In genomic region chr21:44856131-44856530, GRCh38 we compare ENCODE assay signal across 26 cellular contexts. TPM values are rescaled to one million over a fixed set of nuclear protein-coding genes. Genes with fewer than 3 reads are reported as not detected.
DNase-seq lines count a peak whose midpoint lies in the region; ATAC-seq, FAIRE-seq and TF ChIP-seq lines count a peak whose summit lies in the region.
"Had no signal": no experiment of that assay in that cellular context is flagged by ENCODE, and none has a peak within 500 bp of the region (broad histone marks: within the 10 kb centered on the region; RNA-seq: fewer than 3 reads in every experiment).

No MANE protein-coding gene starts in this region.

- intact Hi-C loops in natural killer cell (cut with micrococcal nuclease), result no loop called here

- no peak for ATAC-seq in natural killer cell
- no peak for ATAC-seq in natural killer cell treated with Interleukin-12 subunit alpha and Interleukin-12 subunit beta and Interleukin-15 and Interleukin-18, amount 100 ng/mL, for 72 hours
- no peak for ATAC-seq in HG03457 (IDR thresholded peaks at IDR 0.05; ENCODE audit: unreplicated experiment)
- ATAC-seq in HG03175 (IDR thresholded peaks at IDR 0.05; ENCODE audit: unreplicated experiment), result no peak
- ATAC-seq: activated CD4-positive, alpha-beta T cell treated with anti-CD3 and anti-CD28 coated beads for 36 hours; activated CD8-positive, alpha-beta T cell treated with anti-CD3 and anti-CD28 coated beads, Interleukin-2, amount 10 ng/mL, durations not matched to agents 7 days and 5 days; effector memory CD8-positive, alpha-beta T cell; lower lobe of right lung; naive thymus-derived CD8-positive, alpha-beta T cell; stimulated activated naive CD8-positive, alpha-beta T cell treated with anti-CD3 and anti-CD28 coated beads, Interleukin-15, amount 100 ng/mL, for 72 hours had no signal

- H3K9me3 Mint-ChIP-seq in natural killer cell, result no peaks in the 10 kb centered on the region
- no peaks in the 10 kb centered on the region for H3K9me3 Mint-ChIP-seq in natural killer cell treated with Interleukin-12 subunit alpha and Interleukin-12 subunit beta and Interleukin-15 and Interleukin-18, amount 100 ng/mL, for 72 hours
- H3K9me3 Mint-ChIP-seq in endothelial cell (ENCODE audit: unreplicated experiment), result no peaks in the 10 kb centered on the region
- H3K9me3 Mint-ChIP-seq in osteocyte (ENCODE audit: unreplicated experiment), result no peaks in the 10 kb centered on the region
- H3K9me3 Mint-ChIP-seq: effector memory CD8-positive, alpha-beta T cell; H9; naive thymus-derived CD8-positive, alpha-beta T cell; stimulated activated naive CD8-positive, alpha-beta T cell treated with anti-CD3 and anti-CD28 coated beads, Interleukin-15, amount 100 ng/mL, for 72 hours had no signal

- H3K27me3 Mint-ChIP-seq in natural killer cell (ENCODE audit: low read depth in 2 of 2), result no peaks in the 10 kb centered on the region
- H3K27me3 Mint-ChIP-seq in natural killer cell treated with Interleukin-12 subunit alpha and Interleukin-12 subunit beta and Interleukin-15 and Interleukin-18, amount 100 ng/mL, for 72 hours, result no peaks in the 10 kb centered on the region
- H3K27me3 Mint-ChIP-seq in endothelial cell (ENCODE audit: unreplicated experiment), result no peaks in the 10 kb centered on the region
- H3K27me3 Mint-ChIP-seq in osteocyte (ENCODE audit: unreplicated experiment), result no peaks in the 10 kb centered on the region
- H3K27me3 Mint-ChIP-seq: activated CD4-positive, alpha-beta T cell treated with anti-CD3 and anti-CD28 coated beads for 36 hours; effector memory CD8-positive, alpha-beta T cell; naive thymus-derived CD8-positive, alpha-beta T cell; stimulated activated naive CD8-positive, alpha-beta T cell treated with anti-CD3 and anti-CD28 coated beads, Interleukin-15, amount 100 ng/mL, for 72 hours had no signal

- FAIRE-seq in frontal cortex (lab: Jason Lieb, UNC), result no peak
- FAIRE-seq: G401.6, small intestine had no signal

- no peak for DNase-seq in natural killer cell
- DNase-seq in natural killer cell treated with Interleukin-12 subunit alpha and Interleukin-12 subunit beta and Interleukin-15 and Interleukin-18, amount 100 ng/mL, for 72 hours (ENCODE audit: low spot score), result no peak
- no peak for DNase-seq in endothelial cell (ENCODE audit: low spot score)
- no peak for DNase-seq in osteocyte (ENCODE audit: extremely low spot score, unreplicated experiment)
- no peak for DNase-seq in frontal cortex (ENCODE audit: low spot score in 2 of 2)
- DNase-seq: activated CD4-positive, alpha-beta T cell treated with anti-CD3 and anti-CD28 coated beads for 36 hours; activated CD8-positive, alpha-beta T cell treated with anti-CD3 and anti-CD28 coated beads, Interleukin-2, amount 10 ng/mL, durations not matched to agents 7 days and 5 days; activated effector memory CD4-positive, alpha-beta T cell treated with Interleukin-2 at 50 U/mL for 16 hours; Calu3; cortex of kidney; DMS79; effector memory CD8-positive, alpha-beta T cell; H9; kidney glomerular epithelial cell; lower lobe of right lung; naive thymus-derived CD8-positive, alpha-beta T cell; NCI-H1694; NCI-H510A; retina; small intestine; stimulated activated CD4-positive, alpha-beta T cell treated with anti-CD3 and anti-CD28 coated beads, Interleukin-2, amount 100 ng/mL, for 24 hours; stimulated activated naive CD8-positive, alpha-beta T cell treated with anti-CD3 and anti-CD28 coated beads, Interleukin-15, amount 100 ng/mL, for 72 hours; T-helper 9 cell had no signal

- peak overlapping the region; percentile 31 for H3K4me3 Mint-ChIP-seq in natural killer cell
- no peak overlapping the region for H3K4me3 Mint-ChIP-seq in natural killer cell treated with Interleukin-12 subunit alpha and Interleukin-12 subunit beta and Interleukin-15 and Interleukin-18, amount 100 ng/mL, for 72 hours
- peak overlapping the region; percentile 65 for H3K4me3 Mint-ChIP-seq in endothelial cell (ENCODE audit: unreplicated experiment)
- no peak overlapping the region for H3K4me3 Mint-ChIP-seq in osteocyte (ENCODE audit: unreplicated experiment)
- H3K4me3 Mint-ChIP-seq: activated CD4-positive, alpha-beta T cell treated with anti-CD3 and anti-CD28 coated beads for 36 hours; activated CD8-positive, alpha-beta T cell treated with anti-CD3 and anti-CD28 coated beads, Interleukin-2, amount 10 ng/mL, durations not matched to agents 7 days and 5 days; effector memory CD8-positive, alpha-beta T cell; H9; naive thymus-derived CD8-positive, alpha-beta T cell; stimulated activated naive CD8-positive, alpha-beta T cell treated with anti-CD3 and anti-CD28 coated beads, Interleukin-15, amount 100 ng/mL, for 72 hours had no signal

- TF ChIP-seq CTCF in natural killer cell (IDR thresholded peaks at IDR 0.05) (no peak), endothelial cell (IDR thresholded peaks at IDR 0.05; ENCODE audit: unreplicated experiment) (no peak), osteocyte (IDR thresholded peaks at IDR 0.05) (no peak)

- peaks cover 40 to 47% of the 10 kb centered on the region in 2 donors for H3K4me1 Mint-ChIP-seq in natural killer cell
- peaks cover 26 to 31% of the 10 kb centered on the region in 2 donors for H3K4me1 Mint-ChIP-seq in natural killer cell treated with Interleukin-12 subunit alpha and Interleukin-12 subunit beta and Interleukin-15 and Interleukin-18, amount 100 ng/mL, for 72 hours (ENCODE audit: low read depth in 2 of 2)
- no peaks in the 10 kb centered on the region for H3K4me1 Mint-ChIP-seq in endothelial cell (ENCODE audit: unreplicated experiment)
- H3K4me1 Mint-ChIP-seq in osteocyte (ENCODE audit: unreplicated experiment), result no peaks in the 10 kb centered on the region
- H3K4me1 Mint-ChIP-seq: H9 had no signal

- H3K27ac Mint-ChIP-seq in natural killer cell (peak overlapping the region; percentile 3 to 53), endothelial cell (ENCODE audit: unreplicated experiment) (no peak overlapping the region), osteocyte (ENCODE audit: unreplicated experiment) (peak overlapping the region; percentile 35)
- H3K27ac Mint-ChIP-seq in natural killer cell treated with Interleukin-12 subunit alpha and Interleukin-12 subunit beta and Interleukin-15 and Interleukin-18, amount 100 ng/mL, for 72 hours, result peak overlapping the region in 1 of 2 donors; percentile 70
- H3K27ac Mint-ChIP-seq: activated CD4-positive, alpha-beta T cell treated with anti-CD3 and anti-CD28 coated beads for 36 hours; activated CD8-positive, alpha-beta T cell treated with anti-CD3 and anti-CD28 coated beads, Interleukin-2, amount 10 ng/mL, durations not matched to agents 7 days and 5 days; stimulated activated naive CD8-positive, alpha-beta T cell treated with anti-CD3 and anti-CD28 coated beads, Interleukin-15, amount 100 ng/mL, for 72 hours had no signal

- no peaks in the 10 kb centered on the region for H3K36me3 Mint-ChIP-seq in natural killer cell
- H3K36me3 Mint-ChIP-seq in natural killer cell treated with Interleukin-12 subunit alpha and Interleukin-12 subunit beta and Interleukin-15 and Interleukin-18, amount 100 ng/mL, for 72 hours, result peaks cover 2% of the 10 kb centered on the region
- H3K36me3 Mint-ChIP-seq in endothelial cell (ENCODE audit: low read depth, unreplicated experiment), result peaks cover 56% of the 10 kb centered on the region
- peaks cover 41% of the 10 kb centered on the region for H3K36me3 Mint-ChIP-seq in osteocyte (ENCODE audit: unreplicated experiment)

RNA-seq across cellular contexts. Expression of gene PTTG1IP, which starts 17.4 kb away (rescaled TPM):
- 100 to 1,000 TPM in 2 of 3 donors, 10 to 100 TPM in 1; 96.8 to 144 (median 126) TPM for total RNA-seq in natural killer cell
- total RNA-seq in natural killer cell treated with Interleukin-12 subunit alpha and Interleukin-12 subunit beta and Interleukin-15 and Interleukin-18, amount 100 ng/mL, for 72 hours, result 10 to 100 TPM; 69.4 to 81.7 TPM
- 223 TPM for total RNA-seq in endothelial cell (ENCODE audit: unreplicated experiment)
- 318 and 328 TPM in 2 replicates for total RNA-seq in osteocyte
- total RNA-seq in frontal cortex, result 72.2 TPM

RNA-seq across cellular contexts. Expression of gene SUMO3, which starts 38.3 kb away (rescaled TPM):
- total RNA-seq in natural killer cell (10 to 100 TPM; 64.0 to 70.1 (median 65.2) TPM), endothelial cell (ENCODE audit: unreplicated experiment) (69.0 TPM), osteocyte (69.6 and 74.9 TPM in 2 replicates), frontal cortex (63.2 TPM)
- 10 to 100 TPM; 50.1 to 53.9 TPM for total RNA-seq in natural killer cell treated with Interleukin-12 subunit alpha and Interleukin-12 subunit beta and Interleukin-15 and Interleukin-18, amount 100 ng/mL, for 72 hours

RNA-seq across cellular contexts. Expression of gene UBE2G2, which starts 54.5 kb away (rescaled TPM):
- total RNA-seq in natural killer cell (100 to 1,000 TPM in 2 of 3 donors, 10 to 100 TPM in 1; 89.1 to 109 (median 107) TPM), endothelial cell (ENCODE audit: unreplicated experiment) (49.6 TPM), osteocyte (74.7 and 78.7 TPM in 2 replicates), frontal cortex (39.9 TPM)
- 100 to 1,000 TPM in 1 of 2 donors, 10 to 100 TPM in 1; 89.7 to 164 TPM for total RNA-seq in natural killer cell treated with Interleukin-12 subunit alpha and Interleukin-12 subunit beta and Interleukin-15 and Interleukin-18, amount 100 ng/mL, for 72 hours

Comparison
In these comparisons a context has a peak if more than half of its experiments do, and no peak if none do; other contexts are left out.
1. H3K4me3 Mint-ChIP-seq: peak in natural killer cell (single experiment) and endothelial cell (single experiment); none in natural killer cell treated with Interleukin-12 subunit alpha and Interleukin-12 subunit beta and Interleukin-15 and Interleukin-18, amount 100 ng/mL, for 72 hours (single experiment) and osteocyte (single experiment).